Comparison of ENCODE assay signal across 17 cellular contexts in genomic region chr12:90858261-90858660, GRCh38.
DNase-seq lines count a peak whose midpoint lies in the region; ATAC-seq and TF ChIP-seq lines count a peak whose summit lies in the region.
"Had no signal": no experiment of that assay in that cellular context is flagged by ENCODE, and none has a peak within 500 bp of the region (broad histone marks: within the 10 kb centered on the region; RNA-seq: fewer than 3 reads in every experiment).

No MANE protein-coding gene starts in this region.

- H3K9ac ChIP-seq in SK-N-SH, result no peak overlapping the region

- in situ Hi-C loops in transverse colon (cut with MboI; ENCODE audit: low pct_ligation_motif_present in 1 of 4, low pct_unique_long_range_greater_than_20kb in 1 of 4, low sequenced_read_pairs in 3 of 4), result no loop called here

- 41% methylated on average over 2 of the region's 2 CpGs for WGBS in SK-N-SH (ENCODE audit: low lambda C conversion rate)
- WGBS in transverse colon (ENCODE audit: low coverage in 1 of 2), 2 donors, result 29 to 40% methylated on average over 1 to 2 of the region's 2 CpGs

- no peaks in the 10 kb centered on the region for H3K9me3 ChIP-seq in SK-N-SH
- no peaks in the 10 kb centered on the region for H3K9me3 ChIP-seq in transverse colon
- H3K9me3 ChIP-seq: gastrocnemius medialis, vagina had no signal

- no peaks in the 10 kb centered on the region for H3K36me3 ChIP-seq in SK-N-SH (replicated peaks in 1 of 2; ENCODE audit: control insufficient read depth in 1 of 2, insufficient read depth in 2 of 2, low read length in 1 of 2)
- no peaks in the 10 kb centered on the region for H3K36me3 ChIP-seq in transverse colon
- H3K36me3 ChIP-seq: gastrocnemius medialis, vagina had no signal

- DNase-seq in SK-N-SH (no peak), NCI-H526 treated with DMSO at 0.1 percent for 48 hours (lab: John Stamatoyannopoulos, UW) (peak; percentile 97), iris pigment epithelial cell (ENCODE audit: low read depth) (peak; percentile 10), transverse colon (peak; percentile 34), cortex of kidney (lab: John Stamatoyannopoulos, UW) (no peak), cerebellum (ENCODE audit: low spot score) (no peak)
- DNase-seq: activated CD4-positive, alpha-beta memory T cell treated with anti-CD3 and anti-CD28 coated beads for 36 hours; activated naive CD4-positive, alpha-beta T cell treated with anti-CD3 and anti-CD28 coated beads, Interleukin-2, amount 50 U/mL, for 16 hours; gastrocnemius medialis; kidney; naive thymus-derived CD4-positive, alpha-beta T cell; NCI-H1436 treated with DMSO at 0.1 percent for 48 hours; T-helper 1 cell had no signal

- no peak for TF ChIP-seq CTCF in SK-N-SH (IDR thresholded peaks at IDR 0.05)
- TF ChIP-seq CTCF in transverse colon (IDR thresholded peaks at IDR 0.05), result no peak

- intact Hi-C loops in transverse colon (cut with DNase I; ENCODE audit: low total_unique reads), result no loop called here

- POLR2A ChIA-PET in SK-N-SH (lab: Yijun Ruan, JAX), result interaction anchor here (0.6 kb wide), 1 partner anchor 1289 kb away, joined by 3 read pairs; no protein-coding TSS in a partner anchor

- H3K4me3 ChIP-seq in SK-N-SH (ENCODE audit: low read depth in 2 of 2, low read length in 1 of 2) (no peak overlapping the region), transverse colon (no peak overlapping the region)
- H3K4me3 ChIP-seq: dorsolateral prefrontal cortex, gastrocnemius medialis, vagina had no signal

- H3K9me2 ChIP-seq in SK-N-SH, result no peaks in the 10 kb centered on the region

- H3K27ac ChIP-seq in SK-N-SH (ENCODE audit: low read depth in 2 of 2, low read length in 1 of 2) (peak overlapping the region in 1 of 2 experiments; percentile 81; a peak in 2 of 4 replicates), transverse colon (peak overlapping the region in 2 of 4 donors; percentile 11)
- H3K27ac ChIP-seq: dorsolateral prefrontal cortex, gastrocnemius medialis, vagina had no signal

- TF ChIP-seq EP300 in SK-N-SH (IDR thresholded peaks at IDR 0.05; ENCODE audit: borderline replicate concordance in 1 of 2, low read depth in 1 of 2, low read length in 1 of 2) (peak in 1 of 2 experiments; percentile 35; a peak in 1 of 4 replicates), transverse colon (IDR thresholded peaks at IDR 0.05; ENCODE audit: low read depth) (no peak)

- H3F3A ChIP-seq in SK-N-SH (replicated peaks; ENCODE audit: insufficient read depth), result no peaks in the 10 kb centered on the region

- no peak for TF ChIP-seq RAD21 in SK-N-SH (IDR thresholded peaks at IDR 0.05; ENCODE audit: low read length)

- H3K27me3 ChIP-seq in SK-N-SH (ENCODE audit: insufficient read depth) (no peaks in the 10 kb centered on the region), transverse colon (no peaks in the 10 kb centered on the region)
- H3K27me3 ChIP-seq: dorsolateral prefrontal cortex, gastrocnemius medialis, vagina had no signal

- ATAC-seq in SK-N-SH treated with all-trans-retinoic acid at 6 μM for 48 hours (no peak; the same call in 2 of the 3 replicates), GM19328 (IDR thresholded peaks at IDR 0.05; ENCODE audit: unreplicated experiment) (no peak)
- ATAC-seq: gastrocnemius medialis; naive thymus-derived CD4-positive, alpha-beta T cell had no signal

- H3K4me2 ChIP-seq in SK-N-SH, result no peak overlapping the region

- no peak overlapping the region for H2AFZ ChIP-seq in SK-N-SH (ENCODE audit: low read depth)

- no peaks in the 10 kb centered on the region for H3K79me2 ChIP-seq in SK-N-SH (ENCODE audit: insufficient read depth)

- H3K4me1 ChIP-seq in SK-N-SH (ENCODE audit: control insufficient read depth in 1 of 2, insufficient read depth in 2 of 2, low read depth in 1 of 2, low read length in 1 of 2), result peaks cover 0 to 7% of the 10 kb centered on the region in 2 experiments; a peak in 2 of 4 replicates
- peaks cover 0 to 21% (median 4%) of the 10 kb centered on the region in 4 donors for H3K4me1 ChIP-seq in transverse colon
- H3K4me1 ChIP-seq: gastrocnemius medialis had no signal

- no peaks in the 10 kb centered on the region for H4K20me1 ChIP-seq in SK-N-SH (ENCODE audit: insufficient read depth)

- no peak for TF ChIP-seq POLR2A in transverse colon (IDR thresholded peaks at IDR 0.05)

- CTCF ChIA-PET in SK-N-SH (lab: Yijun Ruan, JAX), result interaction anchor here (0.9 to 1.5 kb wide), 3 partner anchors 51 to 1315 kb away, joined by 3 to 6 read pairs (median 4); no protein-coding TSS in a partner anchor

TF ChIP-seq in SK-N-SH, 30 proteins besides CTCF, POLR2A, EP300 and RAD21:
- TF ChIP-seq RCOR1 (IDR thresholded peaks at IDR 0.05; ENCODE audit: low read length), result 0 out of 2 replicates have a peak, but pooled peaks have one; percentile 18
- no peak for TF ChIP-seq MEF2A (IDR thresholded peaks at IDR 0.05; ENCODE audit: borderline replicate concordance, low read depth)

TF ChIP-seq in SK-N-SH treated with all-trans-retinoic acid at 6 μM for 48 hours, 23 proteins besides CTCF, POLR2A, EP300 and RAD21:
- TF ChIP-seq ZNF8 (CRISPR knock-in tag; IDR thresholded peaks at IDR 0.05), result no peak
- no peak for TF ChIP-seq GLIS3 (CRISPR knock-in tag; IDR thresholded peaks at IDR 0.05)
- TF ChIP-seq RARB (CRISPR knock-in tag; IDR thresholded peaks at IDR 0.05), result no peak
- TF ChIP-seq ISL1 (CRISPR knock-in tag; IDR thresholded peaks at IDR 0.05), result no peak
- no peak for TF ChIP-seq OSR1 (CRISPR knock-in tag; IDR thresholded peaks at IDR 0.05)
- TF ChIP-seq ZNF565 (CRISPR knock-in tag; conservative IDR thresholded peaks at IDR 0.05; ENCODE audit: low read depth), result no peak
- TF ChIP-seq, protein P1, sequence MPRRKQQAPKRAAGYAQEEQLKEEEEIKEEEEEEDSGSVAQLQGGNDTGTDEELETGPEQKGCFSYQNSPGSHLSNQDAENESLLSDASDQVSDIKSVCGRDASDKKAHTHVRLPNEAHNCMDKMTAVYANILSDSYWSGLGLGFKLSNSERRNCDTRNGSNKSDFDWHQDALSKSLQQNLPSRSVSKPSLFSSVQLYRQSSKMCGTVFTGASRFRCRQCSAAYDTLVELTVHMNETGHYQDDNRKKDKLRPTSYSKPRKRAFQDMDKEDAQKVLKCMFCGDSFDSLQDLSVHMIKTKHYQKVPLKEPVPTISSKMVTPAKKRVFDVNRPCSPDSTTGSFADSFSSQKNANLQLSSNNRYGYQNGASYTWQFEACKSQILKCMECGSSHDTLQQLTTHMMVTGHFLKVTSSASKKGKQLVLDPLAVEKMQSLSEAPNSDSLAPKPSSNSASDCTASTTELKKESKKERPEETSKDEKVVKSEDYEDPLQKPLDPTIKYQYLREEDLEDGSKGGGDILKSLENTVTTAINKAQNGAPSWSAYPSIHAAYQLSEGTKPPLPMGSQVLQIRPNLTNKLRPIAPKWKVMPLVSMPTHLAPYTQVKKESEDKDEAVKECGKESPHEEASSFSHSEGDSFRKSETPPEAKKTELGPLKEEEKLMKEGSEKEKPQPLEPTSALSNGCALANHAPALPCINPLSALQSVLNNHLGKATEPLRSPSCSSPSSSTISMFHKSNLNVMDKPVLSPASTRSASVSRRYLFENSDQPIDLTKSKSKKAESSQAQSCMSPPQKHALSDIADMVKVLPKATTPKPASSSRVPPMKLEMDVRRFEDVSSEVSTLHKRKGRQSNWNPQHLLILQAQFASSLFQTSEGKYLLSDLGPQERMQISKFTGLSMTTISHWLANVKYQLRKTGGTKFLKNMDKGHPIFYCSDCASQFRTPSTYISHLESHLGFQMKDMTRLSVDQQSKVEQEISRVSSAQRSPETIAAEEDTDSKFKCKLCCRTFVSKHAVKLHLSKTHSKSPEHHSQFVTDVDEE (CRISPR knock-in tag; IDR thresholded peaks at IDR 0.05), result no peak
- TF ChIP-seq CREB5 (CRISPR knock-in tag; IDR thresholded peaks at IDR 0.05; ENCODE audit: low read depth), result no peak
- TF ChIP-seq, protein P2, sequence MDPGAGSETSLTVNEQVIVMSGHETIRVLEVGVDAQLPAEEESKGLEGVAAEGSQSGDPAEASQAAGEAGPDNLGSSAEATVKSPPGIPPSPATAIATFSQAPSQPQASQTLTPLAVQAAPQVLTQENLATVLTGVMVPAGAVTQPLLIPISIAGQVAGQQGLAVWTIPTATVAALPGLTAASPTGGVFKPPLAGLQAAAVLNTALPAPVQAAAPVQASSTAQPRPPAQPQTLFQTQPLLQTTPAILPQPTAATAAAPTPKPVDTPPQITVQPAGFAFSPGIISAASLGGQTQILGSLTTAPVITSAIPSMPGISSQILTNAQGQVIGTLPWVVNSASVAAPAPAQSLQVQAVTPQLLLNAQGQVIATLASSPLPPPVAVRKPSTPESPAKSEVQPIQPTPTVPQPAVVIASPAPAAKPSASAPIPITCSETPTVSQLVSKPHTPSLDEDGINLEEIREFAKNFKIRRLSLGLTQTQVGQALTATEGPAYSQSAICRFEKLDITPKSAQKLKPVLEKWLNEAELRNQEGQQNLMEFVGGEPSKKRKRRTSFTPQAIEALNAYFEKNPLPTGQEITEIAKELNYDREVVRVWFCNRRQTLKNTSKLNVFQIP (CRISPR knock-in tag; IDR thresholded peaks at IDR 0.05; ENCODE audit: borderline replicate concordance, low read depth), result no peak
- TF ChIP-seq ZFP3 (CRISPR knock-in tag; IDR thresholded peaks at IDR 0.05), result no peak
- TF ChIP-seq PPARA (CRISPR knock-in tag; IDR thresholded peaks at IDR 0.05; ENCODE audit: borderline replicate concordance), result no peak

Comparison
In these comparisons a context has a peak if more than half of its experiments do, and no peak if none do; other contexts are left out.
1. DNase-seq: peak in NCI-H526 treated with DMSO at 0.1 percent for 48 hours (single experiment), iris pigment epithelial cell (single experiment) and transverse colon (single experiment); none in SK-N-SH (single experiment), cortex of kidney (single experiment) and cerebellum (single experiment).